In the genomic region with DNA sequence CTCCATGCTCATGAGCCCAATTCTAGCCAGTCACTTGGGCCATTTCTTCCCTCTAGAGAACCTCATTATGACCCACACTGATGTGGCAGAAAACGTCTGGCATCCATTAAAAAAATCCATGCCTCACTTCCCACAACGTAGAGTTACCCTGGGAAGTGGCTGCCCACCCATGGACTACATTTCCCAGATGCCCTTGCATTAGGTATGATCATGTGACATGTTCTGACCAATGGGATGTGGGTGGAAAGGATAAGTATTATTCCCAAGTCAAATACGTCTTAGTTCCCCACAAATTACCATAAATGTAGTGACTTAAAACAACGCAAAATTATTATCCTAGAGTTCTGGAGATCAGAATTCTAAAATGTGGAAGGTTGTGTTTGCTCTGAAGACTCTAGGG, we compare ENCODE assay signal across 15 cellular contexts. TPM values are rescaled to one million over a fixed set of nuclear protein-coding genes. Genes with fewer than 3 reads are reported as not detected.
A peak's percentile ranks its signal among the peaks of the same experiment; 100 is the strongest.
DNase-seq lines count a peak whose midpoint lies in the region; ATAC-seq and TF ChIP-seq lines count a peak whose summit lies in the region.
"Had no signal": no experiment of that assay in that cellular context is flagged by ENCODE, and none has a peak within 500 bp of the region (broad histone marks: within the 10 kb centered on the region; RNA-seq: fewer than 3 reads in every experiment).

No MANE protein-coding gene starts in this region.

- BruUV-seq in IMR-90 (replicated peaks; lab: Mats Ljungman, UMichigan) = no TSS peak

- H3K36me3 ChIP-seq in IMR-90 (ENCODE audit: control insufficient read depth, insufficient read depth, low read length) = no peaks in the 10 kb centered on the region
- H3K36me3 ChIP-seq in transverse colon = no peaks in the 10 kb centered on the region
- H3K36me3 ChIP-seq: upper lobe of left lung had no signal

- H3K18ac ChIP-seq in IMR-90 (ENCODE audit: low read depth, low read length) = no peak overlapping the region

- intact Hi-C loops in IMR-90 (cut with micrococcal nuclease) = no loop called here
- intact Hi-C loops in transverse colon (cut with DNase I; ENCODE audit: low total_unique reads) = no loop called here

- no peaks in the 10 kb centered on the region; the same call in 1 of the 2 replicates for H3K27me3 ChIP-seq in IMR-90 (ENCODE audit: control insufficient read depth, insufficient read depth, low read length)
- no peaks in the 10 kb centered on the region for H3K27me3 ChIP-seq in transverse colon
- H3K27me3 ChIP-seq: upper lobe of left lung had no signal

- TF ChIP-seq POLR2A in IMR-90 (IDR thresholded peaks at IDR 0.05; ENCODE audit: low read depth, low read length) = no peak
- TF ChIP-seq POLR2A in transverse colon (IDR thresholded peaks at IDR 0.05) = no peak

- H3K56ac ChIP-seq in IMR-90 (ENCODE audit: extremely low read depth, insufficient read depth, low read length) = no peak overlapping the region

- H3K9me3 ChIP-seq in IMR-90 (ENCODE audit: control insufficient read depth, insufficient read depth, low read length) (peaks cover 2% of the 10 kb centered on the region; the same call in 1 of the 2 replicates), transverse colon (no peaks in the 10 kb centered on the region)
- H3K9me3 ChIP-seq: mucosa of descending colon had no signal

- POLR2A ChIA-PET in IMR-90 (lab: Charles Lee; ENCODE audit: unreplicated experiment) = no interaction called here

- no peak overlapping the region for H2BK120ac ChIP-seq in IMR-90 (ENCODE audit: low read depth, low read length)

- H3K4me3 ChIP-seq in IMR-90 (ENCODE audit: insufficient read depth, low read depth, low read length) = no peak overlapping the region
- no peak overlapping the region for H3K4me3 ChIP-seq in fibroblast of villous mesenchyme (ENCODE audit: low read depth, low read length)
- no peak overlapping the region for H3K4me3 ChIP-seq in transverse colon
- H3K4me3 ChIP-seq: mucosa of descending colon, upper lobe of left lung had no signal

- WGBS in IMR-90 (ENCODE audit: extremely low coverage in 2 of 2, insufficient read length in 1 of 2), 2 experiments = no CpG with 5 or more reads among the region's 4 CpGs
- WGBS in transverse colon (ENCODE audit: low coverage in 1 of 2), 2 donors = 25 to 33% methylated on average over 2 to 4 of the region's 4 CpGs

- no peak overlapping the region for H4K8ac ChIP-seq in IMR-90 (ENCODE audit: low read depth in 2 of 2, low read length in 2 of 2)

- H3K9me1 ChIP-seq in IMR-90 (ENCODE audit: insufficient read depth, low read length) = no peaks in the 10 kb centered on the region

- in situ Hi-C loops in IMR-90 (cut with MboI; ENCODE audit: low sequenced_read_pairs) (no loop called here), SK-MEL-5 (cut with HindIII; ENCODE audit: low pct_unique_long_range_greater_than_20kb, low sequenced_read_pairs) (no loop called here), transverse colon (cut with MboI; ENCODE audit: low pct_ligation_motif_present in 1 of 4, low pct_unique_long_range_greater_than_20kb in 1 of 4, low sequenced_read_pairs in 3 of 4) (no loop called here)

- no peak overlapping the region for H3K4ac ChIP-seq in IMR-90 (ENCODE audit: low read depth, low read length)

- H2BK15ac ChIP-seq in IMR-90 (ENCODE audit: low read depth, low read length) = no peak overlapping the region

- no peak overlapping the region for H3K23ac ChIP-seq in IMR-90 (ENCODE audit: low read depth, low read length)

- H4K5ac ChIP-seq in IMR-90 (ENCODE audit: low read depth, low read length) = no peak overlapping the region

- no peak overlapping the region for H2BK5ac ChIP-seq in IMR-90 (ENCODE audit: low read depth, low read length, poor library complexity, severe bottlenecking)

- H4K91ac ChIP-seq in IMR-90 (ENCODE audit: insufficient read depth, low read depth, low read length) = no peak overlapping the region

- no peaks in the 10 kb centered on the region for H4K20me1 ChIP-seq in IMR-90 (ENCODE audit: insufficient read depth, low read length)

- H3K27ac ChIP-seq in IMR-90 (ENCODE audit: insufficient read depth, low read length) (no peak overlapping the region), transverse colon (no peak overlapping the region)
- H3K27ac ChIP-seq: epithelial cell of prostate, upper lobe of left lung had no signal

- H2AFZ ChIP-seq in IMR-90 (replicated peaks; ENCODE audit: low read length, poor library complexity) = no peak overlapping the region

- H3K4me1 ChIP-seq in IMR-90 (ENCODE audit: control insufficient read depth, insufficient read depth, low read length) (no peaks in the 10 kb centered on the region), transverse colon (no peaks in the 10 kb centered on the region)
- H3K4me1 ChIP-seq: Caco-2, upper lobe of left lung had no signal

- ATAC-seq in IMR-90 (ENCODE audit: low read depth) (no peak), HG02610 (IDR thresholded peaks at IDR 0.05; ENCODE audit: unreplicated experiment) (no peak), HG03175 (IDR thresholded peaks at IDR 0.05; ENCODE audit: unreplicated experiment) (no peak)
- ATAC-seq: mucosa of descending colon had no signal

- H3K79me1 ChIP-seq in IMR-90 (ENCODE audit: low read depth in 1 of 2, low read length in 2 of 2) = no peaks in the 10 kb centered on the region

- H2BK20ac ChIP-seq in IMR-90 (ENCODE audit: low read depth, low read length) = no peak overlapping the region

- H3K9ac ChIP-seq in IMR-90 (ENCODE audit: low read depth, low read length) = no peak overlapping the region

- H2AK9ac ChIP-seq in IMR-90 (replicated peaks; ENCODE audit: low read depth, low read length, poor library complexity) = no peak overlapping the region

- no peak overlapping the region for H3K4me2 ChIP-seq in IMR-90 (ENCODE audit: low read depth, low read length)

- dilution Hi-C loops in IMR-90 (cut with HindIII; ENCODE audit: low sequenced_read_pairs, unreplicated experiment) = no loop called here

- no peak for TF ChIP-seq CTCF in IMR-90 (conservative IDR thresholded peaks at IDR 0.05; ENCODE audit: low read depth, low read length)
- no peak for TF ChIP-seq CTCF in fibroblast of villous mesenchyme (IDR thresholded peaks at IDR 0.05; ENCODE audit: insufficient read depth, low read depth, low read length)
- no peak for TF ChIP-seq CTCF in transverse colon (IDR thresholded peaks at IDR 0.05)

- CTCF ChIA-PET in IMR-90 (lab: Yijun Ruan, JAX) = no interaction called here

- TF ChIP-seq EP300 in transverse colon (IDR thresholded peaks at IDR 0.05; ENCODE audit: low read depth) = no peak

- H2AK5ac ChIP-seq in IMR-90 (ENCODE audit: low read depth, low read length) = no peak overlapping the region

- H3K14ac ChIP-seq in IMR-90 (replicated peaks; ENCODE audit: low read depth, low read length) = no peak overlapping the region

- DNase-seq in ELR (ENCODE audit: low read depth) (peak; percentile 54), IMR-90 (peak; percentile 17), SK-MEL-5 (ENCODE audit: low read depth, low spot score) (peak; percentile 53), fibroblast of villous mesenchyme (ENCODE audit: low read depth) (peak; percentile 5), activated gamma-delta T cell (lab: John Stamatoyannopoulos, UW) (no peak), transverse colon (no peak)
- DNase-seq: activated naive CD4-positive, alpha-beta T cell treated with Interleukin-2 at 50 U/mL for 16 hours; mucosa of descending colon; NCI-H1417 treated with DMSO at 0.1 percent for 48 hours; upper lobe of left lung had no signal

- TF ChIP-seq RAD21 in IMR-90 (IDR thresholded peaks at IDR 0.05; ENCODE audit: low read length) = no peak

TF ChIP-seq in IMR-90, 13 proteins besides CTCF, POLR2A, EP300 and RAD21:
- TF ChIP-seq BHLHE40 (IDR thresholded peaks at IDR 0.05; ENCODE audit: low read depth, low read length) (no peak), SMC3 (IDR thresholded peaks at IDR 0.05; ENCODE audit: low read depth, low read length) (no peak), NFE2L2 (IDR thresholded peaks at IDR 0.05; ENCODE audit: low read depth, low read length) (no peak), RFX5 (IDR thresholded peaks at IDR 0.05; ENCODE audit: low read depth, low read length) (no peak), USF2 (IDR thresholded peaks at IDR 0.05; ENCODE audit: low read depth, low read length) (peak; percentile 73), CHD1 (IDR thresholded peaks at IDR 0.05; ENCODE audit: low read depth, low read length) (no peak), MAZ (IDR thresholded peaks at IDR 0.05; ENCODE audit: borderline replicate concordance, low read depth, low read length) (no peak), CEBPB (IDR thresholded peaks at IDR 0.05; ENCODE audit: low read depth, low read length) (no peak), RCOR1 (IDR thresholded peaks at IDR 0.05; ENCODE audit: insufficient replicate concordance, low read length) (no peak)

RNA-seq across cellular contexts. Expression of gene ZNRF4, which starts 47.9 kb away (rescaled TPM):
- total RNA-seq in IMR-90 (2012; rRNA removed) (not detected in 2 replicates), fibroblast of villous mesenchyme (not detected in 2 replicates), transverse colon (not detected)
- polyA plus RNA-seq in IMR-90 (2012; rRNA removed) = not detected in 2 replicates
- polyA plus RNA-seq in IMR-90 (2012; cell fraction: cytosol; rRNA removed) = not detected in 2 replicates
- polyA plus RNA-seq in IMR-90 (2012; cell fraction: nucleus; rRNA removed; ENCODE audit: low replicate concordance) = 0.24 TPM in 1 of 2 replicates, not detected in the other
- total RNA-seq in SK-MEL-5 (2014; rRNA removed; shearing (Covaris generic)) = not detected in 2 replicates
- polyA plus RNA-seq in SK-MEL-5 (2015; cell fraction: cytosol; rRNA removed) = not detected in 2 replicates
- not detected in 2 replicates for polyA plus RNA-seq in SK-MEL-5 (2015; cell fraction: nucleus; rRNA removed)
- total RNA-seq: activated CD8-positive, alpha-beta memory T cell treated with anti-CD3 and anti-CD28 coated beads for 36 hours; Caco-2; mucosa of descending colon; upper lobe of left lung had no signal

Comparison
In these comparisons a context has a peak if more than half of its experiments do, and no peak if none do; other contexts are left out.
1. DNase-seq: peak in ELR (single experiment), IMR-90 (single experiment), SK-MEL-5 (single experiment) and fibroblast of villous mesenchyme (single experiment); none in activated gamma-delta T cell (single experiment) and transverse colon (single experiment).